In genomic region chr17:65054602-65055001, GRCh38 we compare ENCODE assay signal across 8 cellular contexts. TPM values are rescaled to one million over a fixed set of nuclear protein-coding genes. Genes with fewer than 3 reads are reported as not detected.
A peak's percentile ranks its signal among the peaks of the same experiment; 100 is the strongest.
DNase-seq lines count a peak whose midpoint lies in the region; ATAC-seq and TF ChIP-seq lines count a peak whose summit lies in the region.

No MANE protein-coding gene starts in this region.

- H3K36me3 ChIP-seq in right lobe of liver (peaks cover 0 to 32% (median 3%) of the 10 kb centered on the region in 4 donors), upper lobe of right lung (peaks cover 38% of the 10 kb centered on the region)

- POLR2A ChIA-PET in activated naive CD8-positive, alpha-beta T cell treated with anti-CD3 and anti-CD28 coated beads, Interleukin-2, amount 10 ng/mL, durations not matched to agents 7 days and 5 days (lab: Charles Lee) = no interaction called here

- intact Hi-C loops in right lobe of liver (cut with DNase I) (no loop called here), upper lobe of right lung (cut with DNase I) (no loop called here)

- H3K9me3 ChIP-seq in right lobe of liver = no peaks in the 10 kb centered on the region
- H3K9me3 ChIP-seq in upper lobe of right lung = no peaks in the 10 kb centered on the region

- ATAC-seq in activated naive CD8-positive, alpha-beta T cell treated with anti-CD3 and anti-CD28 coated beads, Interleukin-2, amount 10 ng/mL, durations not matched to agents 7 days and 5 days (ENCODE audit: low read depth) = no peak
- ATAC-seq in right lobe of liver (no peak), upper lobe of right lung (no peak), GM18505 (IDR thresholded peaks at IDR 0.05; ENCODE audit: unreplicated experiment) (no peak), HG02870 (IDR thresholded peaks at IDR 0.05; ENCODE audit: unreplicated experiment) (no peak)
- ATAC-seq in activated CD4-positive, CD25-positive, alpha-beta regulatory T cell treated with anti-CD3 and anti-CD28 coated beads, Interleukin-2, amount 50 U/mL, for 24 hours = no peak

- H3K4me1 ChIP-seq in right lobe of liver = peaks cover 0 to 16% (median 2%) of the 10 kb centered on the region in 4 donors
- peaks cover 45% of the 10 kb centered on the region for H3K4me1 ChIP-seq in upper lobe of right lung

- no peaks in the 10 kb centered on the region for H3K9me3 Mint-ChIP-seq in activated naive CD4-positive, alpha-beta T cell treated with anti-CD3 and anti-CD28 coated beads, Interleukin-2, amount 50 U/mL, for 24 hours
- no peaks in the 10 kb centered on the region for H3K9me3 Mint-ChIP-seq in activated naive CD8-positive, alpha-beta T cell treated with anti-CD3 and anti-CD28 coated beads, Interleukin-2, amount 10 ng/mL, durations not matched to agents 7 days and 5 days

- TF ChIP-seq CTCF in right lobe of liver (IDR thresholded peaks at IDR 0.05) (no peak), upper lobe of right lung (IDR thresholded peaks at IDR 0.05) (no peak)

- no peak for DNase-seq in activated naive CD4-positive, alpha-beta T cell treated with Interleukin-2 at 50 U/mL for 16 hours
- DNase-seq in activated naive CD8-positive, alpha-beta T cell treated with anti-CD3 and anti-CD28 coated beads, Interleukin-2, amount 10 ng/mL, durations not matched to agents 7 days and 5 days = no peak
- DNase-seq in right lobe of liver = no peak
- DNase-seq in upper lobe of right lung = no peak

- H3K27me3 Mint-ChIP-seq in activated naive CD4-positive, alpha-beta T cell treated with anti-CD3 and anti-CD28 coated beads, Interleukin-2, amount 50 U/mL, for 24 hours = no peaks in the 10 kb centered on the region
- peaks cover under 1% of the 10 kb centered on the region for H3K27me3 Mint-ChIP-seq in activated naive CD8-positive, alpha-beta T cell treated with anti-CD3 and anti-CD28 coated beads, Interleukin-2, amount 10 ng/mL, durations not matched to agents 7 days and 5 days

- peaks cover 21% of the 10 kb centered on the region for H3K36me3 Mint-ChIP-seq in activated naive CD4-positive, alpha-beta T cell treated with anti-CD3 and anti-CD28 coated beads, Interleukin-2, amount 50 U/mL, for 24 hours
- H3K36me3 Mint-ChIP-seq in activated naive CD8-positive, alpha-beta T cell treated with anti-CD3 and anti-CD28 coated beads, Interleukin-2, amount 10 ng/mL, durations not matched to agents 7 days and 5 days = peaks cover 36% of the 10 kb centered on the region

- peak overlapping the region; percentile 96 for H3K4me3 Mint-ChIP-seq in activated naive CD4-positive, alpha-beta T cell treated with anti-CD3 and anti-CD28 coated beads, Interleukin-2, amount 50 U/mL, for 24 hours
- peak overlapping the region; percentile 94 for H3K4me3 Mint-ChIP-seq in activated naive CD8-positive, alpha-beta T cell treated with anti-CD3 and anti-CD28 coated beads, Interleukin-2, amount 10 ng/mL, durations not matched to agents 7 days and 5 days

- H3K4me3 ChIP-seq in right lobe of liver = peak overlapping the region; percentile 82 to 87 (median 85)
- H3K4me3 ChIP-seq in upper lobe of right lung = peak overlapping the region; percentile 73

- TF ChIP-seq POLR2A in right lobe of liver (IDR thresholded peaks at IDR 0.05) = no peak
- TF ChIP-seq POLR2A in GM18505 (IDR thresholded peaks at IDR 0.05; ENCODE audit: borderline replicate concordance, extremely low read depth, insufficient read depth, insufficient read length) = no peak

- peak overlapping the region; percentile 88 for H3K27ac Mint-ChIP-seq in activated naive CD4-positive, alpha-beta T cell treated with anti-CD3 and anti-CD28 coated beads, Interleukin-2, amount 50 U/mL, for 24 hours
- peak overlapping the region; percentile 80 for H3K27ac Mint-ChIP-seq in activated naive CD8-positive, alpha-beta T cell treated with anti-CD3 and anti-CD28 coated beads, Interleukin-2, amount 10 ng/mL, durations not matched to agents 7 days and 5 days

- H3K27me3 ChIP-seq in right lobe of liver (no peaks in the 10 kb centered on the region), upper lobe of right lung (no peaks in the 10 kb centered on the region)

- 19% methylated on average over 3 of the region's 3 CpGs for WGBS in right lobe of liver (ENCODE audit: insufficient coverage, low coverage, low lambda C conversion rate, missing lambda C conversion rate)

- H3K27ac ChIP-seq in right lobe of liver = peak overlapping the region in 2 of 3 donors; percentile 99 to 100
- H3K27ac ChIP-seq in upper lobe of right lung = peak overlapping the region; percentile 99

- H3K4me1 Mint-ChIP-seq in activated naive CD4-positive, alpha-beta T cell treated with anti-CD3 and anti-CD28 coated beads, Interleukin-2, amount 50 U/mL, for 24 hours = peaks cover 55% of the 10 kb centered on the region
- peaks cover 40% of the 10 kb centered on the region for H3K4me1 Mint-ChIP-seq in activated naive CD8-positive, alpha-beta T cell treated with anti-CD3 and anti-CD28 coated beads, Interleukin-2, amount 10 ng/mL, durations not matched to agents 7 days and 5 days

RNA-seq across cellular contexts. Expression of gene GNA13, which starts 1.9 kb away (rescaled TPM):
- 10 to 100 TPM; 91.6 to 94.2 TPM for total RNA-seq in activated naive CD8-positive, alpha-beta T cell treated with anti-CD3 and anti-CD28 coated beads, Interleukin-2, amount 10 ng/mL, durations not matched to agents 7 days and 5 days
- 10 to 100 TPM; 10.7 to 70.6 (median 23.4) TPM for total RNA-seq in right lobe of liver
- 51.3 TPM for total RNA-seq in upper lobe of right lung
